In the genomic region with DNA sequence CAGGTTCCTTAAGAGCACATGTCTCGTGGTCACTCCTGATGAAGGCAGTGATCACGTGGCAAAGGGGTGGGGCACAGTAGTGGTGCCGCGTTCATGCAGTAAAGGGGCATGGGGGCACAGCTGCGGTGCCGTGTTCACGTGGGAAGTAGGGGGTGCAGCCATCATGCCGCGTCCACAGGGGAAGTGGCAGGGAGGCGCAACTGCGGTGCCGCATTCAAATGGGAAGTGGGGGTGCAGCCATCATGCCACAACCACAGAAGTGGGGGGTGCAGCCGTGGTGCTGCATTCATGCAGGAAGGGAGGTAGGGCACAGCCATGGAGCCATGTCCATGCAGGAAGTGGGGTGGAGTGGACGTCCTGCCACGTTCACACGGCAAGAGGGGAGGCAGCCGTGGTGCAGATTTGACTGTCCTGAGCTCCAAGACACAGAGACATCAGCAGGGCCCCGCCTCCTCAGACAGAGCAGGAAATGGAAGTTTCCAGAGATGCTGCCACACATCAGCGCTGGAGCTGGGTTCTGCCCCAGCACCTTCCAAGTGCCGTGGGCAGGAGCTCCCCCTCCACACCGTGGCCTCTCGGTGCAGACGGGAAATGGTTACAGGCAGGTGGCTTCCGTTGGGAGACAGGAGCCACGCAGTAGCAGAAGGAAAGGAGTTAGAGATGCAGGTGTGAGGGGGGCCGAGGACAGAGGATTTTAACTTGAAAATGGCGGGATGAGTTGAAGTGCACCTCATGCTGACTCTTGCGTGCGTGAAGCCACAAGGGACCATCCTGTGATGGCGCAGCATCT, we compare ENCODE assay signal across 10 cellular contexts.
DNase-seq lines count a peak whose midpoint lies in the region; ATAC-seq and TF ChIP-seq lines count a peak whose summit lies in the region.
"Had no signal": no experiment of that assay in that cellular context is flagged by ENCODE, and none has a peak within 500 bp of the region (broad histone marks: within the 10 kb centered on the region; RNA-seq: fewer than 3 reads in every experiment).

No MANE protein-coding gene starts in this region.

- TF ChIP-seq CTCF in hepatocyte (IDR thresholded peaks at IDR 0.05; ENCODE audit: poor library complexity), result no peak

- no peaks in the 10 kb centered on the region for H3K27me3 ChIP-seq in effector memory CD4-positive, alpha-beta T cell (replicated peaks; ENCODE audit: control insufficient read depth, insufficient read depth, low read length, poor library complexity, severe bottlenecking)
- H3K27me3 ChIP-seq in hepatocyte, result no peaks in the 10 kb centered on the region
- H3K27me3 ChIP-seq: body of pancreas had no signal

- no peaks in the 10 kb centered on the region for H3K36me3 ChIP-seq in effector memory CD4-positive, alpha-beta T cell (ENCODE audit: control insufficient read depth, insufficient read depth, low read length)
- no peaks in the 10 kb centered on the region for H3K36me3 ChIP-seq in hepatocyte (replicated peaks; ENCODE audit: insufficient read depth, low read depth)

- WGBS in hepatocyte (ENCODE audit: low lambda C conversion rate, missing lambda C conversion rate), result 95% methylated on average over 30 of the region's 30 CpGs

- no peak overlapping the region for H3K4me2 ChIP-seq in hepatocyte

- H2AFZ ChIP-seq in hepatocyte, result no peak overlapping the region

- H3K79me2 ChIP-seq in hepatocyte, result peaks cover 7% of the 10 kb centered on the region

- H3K27ac ChIP-seq in effector memory CD4-positive, alpha-beta T cell (ENCODE audit: insufficient read depth, low read length, poor library complexity, severe bottlenecking), result peak overlapping the region; percentile 2
- H3K27ac ChIP-seq in hepatocyte, result no peak overlapping the region
- H3K27ac ChIP-seq: body of pancreas had no signal

- ATAC-seq in GM19351 (IDR thresholded peaks at IDR 0.05; ENCODE audit: unreplicated experiment) (peak; percentile 13), HG02610 (IDR thresholded peaks at IDR 0.05; ENCODE audit: unreplicated experiment) (no peak)
- ATAC-seq: body of pancreas had no signal

- H3K9me3 ChIP-seq in effector memory CD4-positive, alpha-beta T cell (ENCODE audit: control insufficient read depth, low read length), result no peaks in the 10 kb centered on the region
- H3K9me3 ChIP-seq in hepatocyte (ENCODE audit: low read depth), result no peaks in the 10 kb centered on the region
- H3K9me3 ChIP-seq: body of pancreas had no signal

- peaks cover 4% of the 10 kb centered on the region for H4K20me1 ChIP-seq in hepatocyte (ENCODE audit: insufficient read depth, poor library complexity, severe bottlenecking)

- peaks cover 46% of the 10 kb centered on the region for H3K4me1 ChIP-seq in effector memory CD4-positive, alpha-beta T cell (ENCODE audit: control insufficient read depth, insufficient read depth, low read length, poor library complexity, severe bottlenecking)
- no peaks in the 10 kb centered on the region for H3K4me1 ChIP-seq in hepatocyte (ENCODE audit: insufficient read depth)

- peak overlapping the region; percentile 54 for H3K4me3 ChIP-seq in effector memory CD4-positive, alpha-beta T cell (ENCODE audit: insufficient read depth, low read depth, low read length, poor library complexity, severe bottlenecking)
- H3K4me3 ChIP-seq in hepatocyte, result no peak overlapping the region
- H3K4me3 ChIP-seq: body of pancreas had no signal

- no peaks in the 10 kb centered on the region for H3K9me2 ChIP-seq in hepatocyte (replicated peaks; ENCODE audit: insufficient read depth)

- DNase-seq in activated CD4-positive, CD25-positive, alpha-beta regulatory T cell treated with anti-CD3 and anti-CD28 coated beads, Interleukin-2, amount 50 U/mL, for 72 hours, result peak; percentile 40
- DNase-seq in effector memory CD4-positive, alpha-beta T cell, result peak; percentile 20 to 29 (median 22)
- DNase-seq in stimulated activated CD4-positive, alpha-beta T cell treated with anti-CD3 and anti-CD28 coated beads, Interleukin-4, amount 100 ng/mL, for 48 hours (ENCODE audit: low read depth in 2 of 2), result peak; percentile 19 to 20
- DNase-seq in COR-L47 (lab: John Stamatoyannopoulos, UW) (no peak), NK-92 (lab: John Stamatoyannopoulos, UW; ENCODE audit: unreplicated experiment) (no peak), hepatocyte (ENCODE audit: low spot score) (no peak)
- DNase-seq: NCI-H1694 had no signal

Comparison
In these comparisons a context has a peak if more than half of its experiments do, and no peak if none do; other contexts are left out.
1. DNase-seq: peak in activated CD4-positive, CD25-positive, alpha-beta regulatory T cell treated with anti-CD3 and anti-CD28 coated beads, Interleukin-2, amount 50 U/mL, for 72 hours (single experiment), effector memory CD4-positive, alpha-beta T cell (3 of 3) and stimulated activated CD4-positive, alpha-beta T cell treated with anti-CD3 and anti-CD28 coated beads, Interleukin-4, amount 100 ng/mL, for 48 hours (2 of 2); none in COR-L47 (single experiment), NK-92 (single experiment) and hepatocyte (single experiment).